In genomic region chr5:180720501-180720900, GRCh38 we compare ENCODE assay signal across 38 cellular contexts. TPM values are rescaled to one million over a fixed set of nuclear protein-coding genes. Genes with fewer than 3 reads are reported as not detected.
"Had no signal": no experiment of that assay in that cellular context is flagged by ENCODE, and none has a peak within 500 bp of the region (broad histone marks: within the 10 kb centered on the region; RNA-seq: fewer than 3 reads in every experiment).

No MANE protein-coding gene starts in this region.

- H3K27ac Mint-ChIP-seq: activated CD4-positive, alpha-beta T cell treated with anti-CD3 and anti-CD28 coated beads, Interleukin-2, amount 10 ng/mL, durations not matched to agents 7 days and 5 days; activated naive CD4-positive, alpha-beta T cell treated with anti-CD3 and anti-CD28 coated beads, Interleukin-2, amount 50 U/mL, for 72 hours; activated T-cell treated with anti-CD3 and anti-CD28 coated beads, Interleukin-2, amount 50 U/mL, for 24 hours; mesothelial cell of epicardium; naive B cell; stimulated activated naive B cell treated with anti-CD40 and anti-IgM and Interleukin-4, amounts not matched to agents 10 μg/mL and 1 μg/mL and 100 μg/mL, for 72 hours had no signal

- H3K4me3 ChIP-seq: adrenal gland, body of pancreas, gastrocnemius medialis, hepatocyte, pancreas, prostate gland, sigmoid colon, smooth muscle cell, stomach, thyroid gland, upper lobe of left lung, vagina had no signal

- H3K27ac ChIP-seq: adrenal gland, body of pancreas, gastrocnemius medialis, hepatocyte, pancreas, prostate gland, sigmoid colon, stomach, thyroid gland, upper lobe of left lung, vagina, VCaP had no signal

- H3K36me3 ChIP-seq: adrenal gland, gastrocnemius medialis, pancreas, prostate gland, sigmoid colon, stomach, thyroid gland, upper lobe of left lung, vagina had no signal

- H3K79me2 ChIP-seq: hepatocyte had no signal

- H3K36me3 Mint-ChIP-seq: activated naive CD4-positive, alpha-beta T cell treated with anti-CD3 and anti-CD28 coated beads, Interleukin-2, amount 50 U/mL, for 72 hours; mesothelial cell of epicardium; naive B cell; stimulated activated naive B cell treated with anti-CD40 and anti-IgM and Interleukin-4, amounts not matched to agents 10 μg/mL and 1 μg/mL and 100 μg/mL, for 72 hours had no signal

- H3K9me3 ChIP-seq: adrenal gland, body of pancreas, gastrocnemius medialis, pancreas, prostate gland, sigmoid colon, stomach, thyroid gland, upper lobe of left lung, vagina had no signal

- H3K4me2 ChIP-seq: hepatocyte, smooth muscle cell had no signal

- H3K4me1 ChIP-seq: adrenal gland, body of pancreas, gastrocnemius medialis, pancreas, prostate gland, sigmoid colon, stomach, thyroid gland, upper lobe of left lung, vagina had no signal

- ATAC-seq: body of pancreas; gastrocnemius medialis; left cardiac atrium; left ventricle myocardium superior; pancreas; stimulated activated naive B cell treated with anti-CD40 and anti-IgM and Interleukin-4, amounts not matched to agents 10 μg/mL and 1 μg/mL and 100 μg/mL, for 72 hours had no signal

- H2AFZ ChIP-seq: hepatocyte had no signal

- H3K4me3 Mint-ChIP-seq: activated CD4-positive, alpha-beta T cell treated with anti-CD3 and anti-CD28 coated beads, Interleukin-2, amount 10 ng/mL, durations not matched to agents 7 days and 5 days; activated T-cell treated with anti-CD3 and anti-CD28 coated beads, Interleukin-2, amount 50 U/mL, for 24 hours; mesothelial cell of epicardium; naive B cell; stimulated activated naive B cell treated with anti-CD40 and anti-IgM and Interleukin-4, amounts not matched to agents 10 μg/mL and 1 μg/mL and 100 μg/mL, for 72 hours had no signal

- H3K4me1 Mint-ChIP-seq: mesothelial cell of epicardium, naive B cell had no signal

- H3K27me3 ChIP-seq: adrenal gland, body of pancreas, gastrocnemius medialis, pancreas, sigmoid colon, stomach, thyroid gland, upper lobe of left lung, vagina had no signal

- H3K9me3 Mint-ChIP-seq: activated CD4-positive, alpha-beta T cell treated with anti-CD3 and anti-CD28 coated beads, Interleukin-2, amount 10 ng/mL, durations not matched to agents 7 days and 5 days; activated naive CD4-positive, alpha-beta T cell treated with anti-CD3 and anti-CD28 coated beads, Interleukin-2, amount 50 U/mL, for 72 hours; activated T-cell treated with anti-CD3 and anti-CD28 coated beads, Interleukin-2, amount 50 U/mL, for 24 hours; mesothelial cell of epicardium; naive B cell; stimulated activated naive B cell treated with anti-CD40 and anti-IgM and Interleukin-4, amounts not matched to agents 10 μg/mL and 1 μg/mL and 100 μg/mL, for 72 hours had no signal

- FAIRE-seq: keratinocyte had no signal

- DNase-seq: activated CD4-positive, alpha-beta T cell treated with anti-CD3 and anti-CD28 coated beads for 1 hour; activated CD4-positive, alpha-beta T cell treated with anti-CD3 and anti-CD28 coated beads, Interleukin-2, amount 10 ng/mL, durations not matched to agents 7 days and 5 days; activated CD8-positive, alpha-beta memory T cell treated with anti-CD3 and anti-CD28 coated beads for 24 hours; activated CD8-positive, alpha-beta memory T cell treated with anti-CD3 and anti-CD28 coated beads, Interleukin-2, amount 50 U/mL, for 4 hours; activated T-cell treated with anti-CD3 and anti-CD28 coated beads, Interleukin-2, amount 50 U/mL, for 24 hours; adrenal gland; aorta; body of pancreas; dermis blood vessel endothelial cell; effector CD4-positive, alpha-beta T cell; gastrocnemius medialis; glutamatergic neuron; left cardiac atrium; left ventricle myocardium superior; naive B cell; nucleus accumbens; pancreas; retina; sigmoid colon; stimulated activated CD4-positive, alpha-beta T cell treated with anti-CD3 and anti-CD28 coated beads, Interleukin-1b, Interleukin-23, amount 100 ng/mL, for 48 hours; stimulated activated CD4-positive, alpha-beta T cell treated with anti-CD3 and anti-CD28 coated beads, Interleukin-4, amount 100 ng/mL, for 4 hours; stimulated activated CD8-positive, alpha-beta memory T cell treated with anti-CD3 and anti-CD28 coated beads, Interleukin-4, amount 100 ng/mL, for 48 hours; stimulated activated naive B cell treated with anti-CD40 and anti-IgM and Interleukin-4, amounts not matched to agents 10 μg/mL and 1 μg/mL and 100 μg/mL, for 72 hours; stomach; T-helper 1 cell; thyroid gland; upper lobe of left lung had no signal

RNA-seq across cellular contexts. Expression of gene OR2Y1, which starts 19.4 kb away (rescaled TPM):
- total RNA-seq: activated CD4-positive, alpha-beta T cell treated with anti-CD3 and anti-CD28 coated beads, Interleukin-2, amount 10 ng/mL, durations not matched to agents 7 days and 5 days; activated naive CD4-positive, alpha-beta T cell treated with anti-CD3 and anti-CD28 coated beads, Interleukin-2, amount 50 U/mL, for 72 hours; adrenal gland; aorta; body of pancreas; dermis blood vessel endothelial cell; epithelial cell of proximal tubule; gastrocnemius medialis; hepatocyte; left cardiac atrium; left ventricle myocardium superior; lung microvascular endothelial cell; mesothelial cell of epicardium; pancreas; prostate gland; sigmoid colon; smooth muscle cell; stomach; thyroid gland; upper lobe of left lung; vagina had no signal
- polyA plus RNA-seq: adrenal gland, aorta, hepatocyte, keratinocyte, neural cell, pancreas, sigmoid colon, smooth muscle cell, stomach had no signal
